8 cellular contexts compared by ENCODE assay signal in genomic region chr1:3483801-3484444, GRCh38. TPM values are rescaled to one million over a fixed set of nuclear protein-coding genes. Genes with fewer than 3 reads are reported as not detected.
DNase-seq lines count a peak whose midpoint lies in the region; ATAC-seq and TF ChIP-seq lines count a peak whose summit lies in the region.

No MANE protein-coding gene starts in this region.

- no peak for TF ChIP-seq POLR2A in prostate gland (IDR thresholded peaks at IDR 0.05)

- H3K4me1 Mint-ChIP-seq in activated T-cell treated with anti-CD3 and anti-CD28 coated beads, Interleukin-2, amount 50 U/mL, for 24 hours (ENCODE audit: low read depth), result no peaks in the 10 kb centered on the region

- H3K4me2 ChIP-seq in MM.1S (ENCODE audit: low read depth, low read length), result no peak overlapping the region

- no peaks in the 10 kb centered on the region for H3K79me2 ChIP-seq in MM.1S (ENCODE audit: low read length)

- no peak overlapping the region for H3K27ac ChIP-seq in MM.1S (ENCODE audit: low read length)
- no peak overlapping the region for H3K27ac ChIP-seq in prostate gland

- no peaks in the 10 kb centered on the region for H3K36me3 Mint-ChIP-seq in activated T-cell treated with anti-CD3 and anti-CD28 coated beads, Interleukin-2, amount 50 U/mL, for 24 hours (ENCODE audit: low read depth)

- H3K4me1 ChIP-seq in MM.1S (ENCODE audit: low read length), result no peaks in the 10 kb centered on the region
- no peaks in the 10 kb centered on the region for H3K4me1 ChIP-seq in prostate gland (replicated peaks)

- no peak overlapping the region for H3K4me3 Mint-ChIP-seq in activated T-cell treated with anti-CD3 and anti-CD28 coated beads, Interleukin-2, amount 50 U/mL, for 24 hours

- TF ChIP-seq CTCF in MM.1S (IDR thresholded peaks at IDR 0.05; ENCODE audit: low read length) (peak; percentile 81), foreskin fibroblast (IDR thresholded peaks at IDR 0.05; ENCODE audit: low read depth, low read length) (peak; percentile 86), prostate gland (IDR thresholded peaks at IDR 0.05) (peak; percentile 75 to 96 (median 85))

- H3K9me3 ChIP-seq in MM.1S (replicated peaks; ENCODE audit: insufficient read depth, low read length) (no peaks in the 10 kb centered on the region), prostate gland (no peaks in the 10 kb centered on the region)

- no peaks in the 10 kb centered on the region for H3F3A ChIP-seq in MM.1S (ENCODE audit: insufficient read depth, low read length)

- no peak overlapping the region for H2AFZ ChIP-seq in MM.1S (ENCODE audit: low read length)

- H4K20me1 ChIP-seq in MM.1S (ENCODE audit: insufficient read depth, low read length), result no peaks in the 10 kb centered on the region

- H3K4me3 ChIP-seq in MM.1S (ENCODE audit: low read length), result no peak overlapping the region
- no peak overlapping the region for H3K4me3 ChIP-seq in foreskin fibroblast (ENCODE audit: low read depth in 1 of 2, low read length in 2 of 2)
- H3K4me3 ChIP-seq in prostate gland, result no peak overlapping the region

- H3K36me3 ChIP-seq in MM.1S (replicated peaks; ENCODE audit: insufficient read depth, low read length) (no peaks in the 10 kb centered on the region), prostate gland (no peaks in the 10 kb centered on the region)

- ATAC-seq in HG03135 (IDR thresholded peaks at IDR 0.05; ENCODE audit: unreplicated experiment), result no peak
- no peak for ATAC-seq in GM21825 (IDR thresholded peaks at IDR 0.05; ENCODE audit: unreplicated experiment)

- no peaks in the 10 kb centered on the region for H3K9me2 ChIP-seq in MM.1S (replicated peaks; ENCODE audit: insufficient read depth, low read length)

- H3K9ac ChIP-seq in MM.1S (ENCODE audit: low read length), result no peak overlapping the region

- H3K27me3 ChIP-seq in MM.1S (replicated peaks; ENCODE audit: insufficient read depth, low read length) (peaks cover 69% of the 10 kb centered on the region), prostate gland (replicated peaks; ENCODE audit: insufficient read depth) (no peaks in the 10 kb centered on the region)

- no peak overlapping the region for H3K27ac Mint-ChIP-seq in activated T-cell treated with anti-CD3 and anti-CD28 coated beads, Interleukin-2, amount 50 U/mL, for 24 hours

- H3K27me3 Mint-ChIP-seq in activated T-cell treated with anti-CD3 and anti-CD28 coated beads, Interleukin-2, amount 50 U/mL, for 24 hours, result no peaks in the 10 kb centered on the region

- 49% methylated on average over 31 of the region's 31 CpGs for WGBS in prostate gland

- intact Hi-C loops in prostate gland (cut with DNase I), result no loop called here

- H3K9me3 Mint-ChIP-seq in activated T-cell treated with anti-CD3 and anti-CD28 coated beads, Interleukin-2, amount 50 U/mL, for 24 hours, result peaks cover 11% of the 10 kb centered on the region

- peak; percentile 29 for DNase-seq in EL
- DNase-seq in MM.1S, result peak; percentile 23
- peak; percentile 64 for DNase-seq in activated T-cell treated with anti-CD3 and anti-CD28 coated beads, Interleukin-2, amount 50 U/mL, for 24 hours
- DNase-seq in foreskin fibroblast, result peak in 1 of 2 donors; percentile 39
- peak; percentile 42 for DNase-seq in prostate gland (ENCODE audit: low spot score)
- DNase-seq in kidney glomerular epithelial cell (lab: John Stamatoyannopoulos, UW), result no peak

RNA-seq across cellular contexts. Expression of gene ARHGEF16, which starts 29.5 kb away (rescaled TPM):
- total RNA-seq in prostate gland, result 10 to 100 TPM; 25.2 to 25.4 TPM
